In genomic region chr15:90044916-90045371, GRCh38 we compare ENCODE assay signal across 19 cellular contexts. TPM values are rescaled to one million over a fixed set of nuclear protein-coding genes. Genes with fewer than 3 reads are reported as not detected.
DNase-seq lines count a peak whose midpoint lies in the region; ATAC-seq and TF ChIP-seq lines count a peak whose summit lies in the region.
"Had no signal": no experiment of that assay in that cellular context is flagged by ENCODE, and none has a peak within 500 bp of the region (broad histone marks: within the 10 kb centered on the region; RNA-seq: fewer than 3 reads in every experiment).

No MANE protein-coding gene starts in this region.

- no peak for ATAC-seq in activated naive CD4-positive, alpha-beta T cell treated with anti-CD3 and anti-CD28 coated beads, Interleukin-2, amount 50 U/mL, for 72 hours
- ATAC-seq in WTC11 = no peak
- no peak for ATAC-seq in stimulated activated memory B cell treated with anti-CD40 and anti-IgM and Interleukin-4, amounts not matched to agents 10 μg/mL and 1 μg/mL and 100 μg/mL, for 72 hours
- no peak for ATAC-seq in mucosa of descending colon
- ATAC-seq: T-cell had no signal

- H3K9me3 ChIP-seq in mucosa of descending colon = no peaks in the 10 kb centered on the region
- H3K9me3 ChIP-seq in effector memory CD4-positive, alpha-beta T cell (ENCODE audit: control insufficient read depth, low read length) = no peaks in the 10 kb centered on the region
- H3K9me3 ChIP-seq: tibial nerve had no signal

- no peaks in the 10 kb centered on the region for H3K9me3 Mint-ChIP-seq in activated naive CD4-positive, alpha-beta T cell treated with anti-CD3 and anti-CD28 coated beads, Interleukin-2, amount 50 U/mL, for 72 hours
- H3K9me3 Mint-ChIP-seq in activated naive CD4-positive, alpha-beta T cell treated with anti-CD3 and anti-CD28 coated beads for 36 hours = no peaks in the 10 kb centered on the region
- no peaks in the 10 kb centered on the region for H3K9me3 Mint-ChIP-seq in WTC11
- peaks cover 15% of the 10 kb centered on the region for H3K9me3 Mint-ChIP-seq in glutamatergic neuron (ENCODE audit: unreplicated experiment)
- no peaks in the 10 kb centered on the region for H3K9me3 Mint-ChIP-seq in stimulated activated memory B cell treated with anti-CD40 and anti-IgM and Interleukin-4, amounts not matched to agents 10 μg/mL and 1 μg/mL and 100 μg/mL, for 72 hours
- H3K9me3 Mint-ChIP-seq: T-cell had no signal

- peaks cover 25% of the 10 kb centered on the region for H3K4me1 ChIP-seq in mucosa of descending colon (ENCODE audit: low read depth)
- no peaks in the 10 kb centered on the region for H3K4me1 ChIP-seq in effector memory CD4-positive, alpha-beta T cell (ENCODE audit: control insufficient read depth, insufficient read depth, low read length, poor library complexity, severe bottlenecking)

- no peak overlapping the region for H3K4me3 Mint-ChIP-seq in activated naive CD4-positive, alpha-beta T cell treated with anti-CD3 and anti-CD28 coated beads for 36 hours
- no peak overlapping the region for H3K4me3 Mint-ChIP-seq in WTC11
- peak overlapping the region; percentile 50 for H3K4me3 Mint-ChIP-seq in glutamatergic neuron (ENCODE audit: unreplicated experiment)
- H3K4me3 Mint-ChIP-seq in stimulated activated memory B cell treated with anti-CD40 and anti-IgM and Interleukin-4, amounts not matched to agents 10 μg/mL and 1 μg/mL and 100 μg/mL, for 72 hours = no peak overlapping the region
- H3K4me3 Mint-ChIP-seq: T-cell had no signal

- H3K36me3 Mint-ChIP-seq in activated naive CD4-positive, alpha-beta T cell treated with anti-CD3 and anti-CD28 coated beads, Interleukin-2, amount 50 U/mL, for 72 hours = no peaks in the 10 kb centered on the region
- H3K36me3 Mint-ChIP-seq in activated naive CD4-positive, alpha-beta T cell treated with anti-CD3 and anti-CD28 coated beads for 36 hours (ENCODE audit: low read depth) = no peaks in the 10 kb centered on the region
- H3K36me3 Mint-ChIP-seq in WTC11 (no peaks in the 10 kb centered on the region), glutamatergic neuron (ENCODE audit: unreplicated experiment) (no peaks in the 10 kb centered on the region)
- H3K36me3 Mint-ChIP-seq in stimulated activated memory B cell treated with anti-CD40 and anti-IgM and Interleukin-4, amounts not matched to agents 10 μg/mL and 1 μg/mL and 100 μg/mL, for 72 hours = peaks cover 16% of the 10 kb centered on the region

- intact Hi-C loops in activated naive CD4-positive, alpha-beta T cell treated with anti-CD3 and anti-CD28 coated beads for 36 hours (cut with micrococcal nuclease) = no loop called here
- intact Hi-C loops in mucosa of descending colon (cut with DNase I, micrococcal nuclease) = no loop called here

- no peaks in the 10 kb centered on the region for H3K27me3 Mint-ChIP-seq in activated naive CD4-positive, alpha-beta T cell treated with anti-CD3 and anti-CD28 coated beads for 36 hours (ENCODE audit: low read depth)
- H3K27me3 Mint-ChIP-seq in WTC11 (ENCODE audit: low read depth) (no peaks in the 10 kb centered on the region), glutamatergic neuron (ENCODE audit: unreplicated experiment) (peaks cover 3% of the 10 kb centered on the region)
- H3K27me3 Mint-ChIP-seq in stimulated activated memory B cell treated with anti-CD40 and anti-IgM and Interleukin-4, amounts not matched to agents 10 μg/mL and 1 μg/mL and 100 μg/mL, for 72 hours = no peaks in the 10 kb centered on the region
- H3K27me3 Mint-ChIP-seq: T-cell had no signal

- POLR2A ChIA-PET in WTC11 (lab: Charles Lee) = no interaction called here

- CTCF ChIA-PET in activated naive CD4-positive, alpha-beta T cell treated with anti-CD3 and anti-CD28 coated beads for 36 hours (lab: Charles Lee) = interaction anchor here (0.7 kb wide), 1 partner anchor 147 kb away, joined by 3 read pairs; no protein-coding TSS in a partner anchor
- CTCF ChIA-PET in WTC11 (lab: Charles Lee) = interaction anchor here (0.5 kb wide), 1 partner anchor 169 kb away, joined by 3 read pairs; no protein-coding TSS in a partner anchor

- no peak overlapping the region for H3K4me3 ChIP-seq in mucosa of descending colon
- H3K4me3 ChIP-seq in effector memory CD4-positive, alpha-beta T cell (ENCODE audit: insufficient read depth, low read depth, low read length, poor library complexity, severe bottlenecking) = no peak overlapping the region
- H3K4me3 ChIP-seq: tibial nerve had no signal

- no peaks in the 10 kb centered on the region for H3K36me3 ChIP-seq in mucosa of descending colon (ENCODE audit: low read depth)
- H3K36me3 ChIP-seq in effector memory CD4-positive, alpha-beta T cell (ENCODE audit: control insufficient read depth, insufficient read depth, low read length) = no peaks in the 10 kb centered on the region
- H3K36me3 ChIP-seq: tibial nerve, WERI-Rb-1 had no signal

- no peak overlapping the region for H3K27ac ChIP-seq in effector memory CD4-positive, alpha-beta T cell (ENCODE audit: insufficient read depth, low read length, poor library complexity, severe bottlenecking)
- H3K27ac ChIP-seq: tibial nerve, WERI-Rb-1 had no signal

- no peaks in the 10 kb centered on the region for H3K27me3 ChIP-seq in effector memory CD4-positive, alpha-beta T cell (replicated peaks; ENCODE audit: control insufficient read depth, insufficient read depth, low read length, poor library complexity, severe bottlenecking)
- H3K27me3 ChIP-seq: tibial nerve had no signal

- TF ChIP-seq CTCF in WTC11 (IDR thresholded peaks at IDR 0.05) (no peak), glutamatergic neuron (IDR thresholded peaks at IDR 0.05; ENCODE audit: partially characterized antibody, unreplicated experiment) (no peak), mucosa of descending colon (IDR thresholded peaks at IDR 0.05) (no peak)

- peaks cover 7% of the 10 kb centered on the region for H3K4me1 Mint-ChIP-seq in activated naive CD4-positive, alpha-beta T cell treated with anti-CD3 and anti-CD28 coated beads for 36 hours (ENCODE audit: low read depth)
- peaks cover 27% of the 10 kb centered on the region for H3K4me1 Mint-ChIP-seq in WTC11
- peaks cover 46% of the 10 kb centered on the region for H3K4me1 Mint-ChIP-seq in glutamatergic neuron (ENCODE audit: low read depth, unreplicated experiment)
- peaks cover 67% of the 10 kb centered on the region for H3K4me1 Mint-ChIP-seq in stimulated activated memory B cell treated with anti-CD40 and anti-IgM and Interleukin-4, amounts not matched to agents 10 μg/mL and 1 μg/mL and 100 μg/mL, for 72 hours

- no peak for DNase-seq in activated naive CD4-positive, alpha-beta T cell treated with anti-CD3 and anti-CD28 coated beads, Interleukin-2, amount 50 U/mL, for 72 hours (ENCODE audit: low spot score in 2 of 2)
- DNase-seq in activated naive CD4-positive, alpha-beta T cell treated with anti-CD3 and anti-CD28 coated beads for 36 hours = no peak
- DNase-seq in WTC11 (ENCODE audit: low spot score) = no peak
- DNase-seq in glutamatergic neuron = no peak
- no peak for DNase-seq in mucosa of descending colon
- no peak for DNase-seq in effector memory CD4-positive, alpha-beta T cell
- no peak for DNase-seq in cerebellar nuclear complex (lab: John Stamatoyannopoulos, UW)
- DNase-seq: amygdala; C1 segment of cervical spinal cord; DMS53; hippocampal formation; mesenchymal stem cell; NCI-H1436 treated with DMSO at 0.1 percent for 48 hours; NCI-H2227 treated with DMSO at 0.1 percent for 48 hours; NK-92 treated with Interleukin-12 subunit alpha and Interleukin-12 subunit beta, amount 100 ng/mL, for 24 hours; T-cell; WERI-Rb-1 had no signal

- H3K27ac Mint-ChIP-seq in activated naive CD4-positive, alpha-beta T cell treated with anti-CD3 and anti-CD28 coated beads, Interleukin-2, amount 50 U/mL, for 72 hours = peak overlapping the region; percentile 45 to 63
- no peak overlapping the region for H3K27ac Mint-ChIP-seq in activated naive CD4-positive, alpha-beta T cell treated with anti-CD3 and anti-CD28 coated beads for 36 hours
- H3K27ac Mint-ChIP-seq in WTC11 (0 out of 2 replicates have a peak overlapping the region, but pooled peaks have one; percentile 67), glutamatergic neuron (ENCODE audit: unreplicated experiment) (peak overlapping the region; percentile 78)
- H3K27ac Mint-ChIP-seq in stimulated activated memory B cell treated with anti-CD40 and anti-IgM and Interleukin-4, amounts not matched to agents 10 μg/mL and 1 μg/mL and 100 μg/mL, for 72 hours = peak overlapping the region; percentile 99
- H3K27ac Mint-ChIP-seq: T-cell had no signal

TF ChIP-seq in WTC11, 78 proteins besides CTCF, POLR2A, EP300 and RAD21 (continues in another document):
- TF ChIP-seq ZNF219 (CRISPR knock-in tag; IDR thresholded peaks at IDR 0.05; ENCODE audit: borderline replicate concordance) = no peak
- no peak for TF ChIP-seq HMGXB4 (CRISPR knock-in tag; IDR thresholded peaks at IDR 0.05)
- no peak for TF ChIP-seq CBFB (CRISPR knock-in tag; IDR thresholded peaks at IDR 0.05; ENCODE audit: low read depth)

RNA-seq across cellular contexts. Expression of gene ZNF710, which starts 43.8 kb away (rescaled TPM):
- total RNA-seq in activated naive CD4-positive, alpha-beta T cell treated with anti-CD3 and anti-CD28 coated beads, Interleukin-2, amount 50 U/mL, for 72 hours = 10 to 100 TPM; 13.2 to 28.1 TPM
- 10 to 100 TPM; 17.3 to 19.8 TPM for total RNA-seq in activated naive CD4-positive, alpha-beta T cell treated with anti-CD3 and anti-CD28 coated beads for 36 hours
- total RNA-seq in WTC11 (2021) = 22.3 to 25.9 TPM (median 24.0 TPM) in 3 replicates
- 25.2 TPM for total RNA-seq in glutamatergic neuron (ENCODE audit: unreplicated experiment)
- 10 to 100 TPM; 30.9 to 42.7 (median 40.2) TPM for total RNA-seq in mucosa of descending colon

RNA-seq across cellular contexts. Expression of gene IDH2, which starts 57.3 kb away (rescaled TPM):
- total RNA-seq in activated naive CD4-positive, alpha-beta T cell treated with anti-CD3 and anti-CD28 coated beads, Interleukin-2, amount 50 U/mL, for 72 hours = 100 to 1,000 TPM; 203 to 242 TPM
- total RNA-seq in activated naive CD4-positive, alpha-beta T cell treated with anti-CD3 and anti-CD28 coated beads for 36 hours = 100 to 1,000 TPM; 225 to 229 TPM
- 53.3 to 80.3 TPM (median 72.3 TPM) in 3 replicates for total RNA-seq in WTC11 (2021)
- total RNA-seq in glutamatergic neuron (ENCODE audit: unreplicated experiment) = 149 TPM
- 100 to 1,000 TPM in 2 of 3 donors, 10 to 100 TPM in 1; 84.8 to 262 (median 124) TPM for total RNA-seq in mucosa of descending colon
